Comparison of ENCODE assay signal across 19 cellular contexts in genomic region chr5:127799293-127799905, GRCh38.
"Had no signal": no experiment of that assay in that cellular context is flagged by ENCODE, and none has a peak within 500 bp of the region (broad histone marks: within the 10 kb centered on the region; RNA-seq: fewer than 3 reads in every experiment).

No MANE protein-coding gene starts in this region.

- H3K4me3 Mint-ChIP-seq: activated naive CD4-positive, alpha-beta T cell treated with anti-CD3 and anti-CD28 coated beads, Interleukin-2, amount 50 U/mL, for 24 hours; naive B cell had no signal

- ATAC-seq: activated CD4-positive, CD25-positive, alpha-beta regulatory T cell treated with anti-CD3 and anti-CD28 coated beads, Interleukin-2, amount 50 U/mL, for 24 hours; esophagus mucosa; lower lobe of right lung had no signal

- H3K9me3 ChIP-seq: adrenal gland, lower lobe of right lung, neutrophil, tibial nerve, vagina had no signal

- H3K27ac ChIP-seq: adrenal gland, cardiac muscle cell, lower lobe of right lung, neutrophil, skin epidermis, tibial nerve, vagina had no signal

- H3K36me3 Mint-ChIP-seq: activated naive CD4-positive, alpha-beta T cell treated with anti-CD3 and anti-CD28 coated beads, Interleukin-2, amount 50 U/mL, for 24 hours; naive B cell had no signal

- H3K27me3 ChIP-seq: adrenal gland, cardiac muscle cell, neutrophil, tibial nerve, vagina had no signal

- H3K27me3 Mint-ChIP-seq: activated naive CD4-positive, alpha-beta T cell treated with anti-CD3 and anti-CD28 coated beads, Interleukin-2, amount 50 U/mL, for 24 hours; naive B cell had no signal

- FAIRE-seq: colon, endometrium had no signal

- H3K4me3 ChIP-seq: adrenal gland, cardiac muscle cell, lower lobe of right lung, skin epidermis, tibial nerve, vagina had no signal

- H3K4me1 Mint-ChIP-seq: activated naive CD4-positive, alpha-beta T cell treated with anti-CD3 and anti-CD28 coated beads, Interleukin-2, amount 50 U/mL, for 24 hours; naive B cell had no signal

- H3K9me3 Mint-ChIP-seq: activated naive CD4-positive, alpha-beta T cell treated with anti-CD3 and anti-CD28 coated beads, Interleukin-2, amount 50 U/mL, for 24 hours; activated T-helper 2 cell treated with anti-CD3 and anti-CD28 coated beads, Interferon-gamma antibody, Interleukin-2, Interleukin-4, amounts not matched to agents 10 μg/mL and 5 μg/mL and 100 μg/mL, durations not matched to agents 14 hours and 24 hours and 36 hours had no signal

- H3K27ac Mint-ChIP-seq: activated naive CD4-positive, alpha-beta T cell treated with anti-CD3 and anti-CD28 coated beads, Interleukin-2, amount 50 U/mL, for 24 hours; activated T-helper 2 cell treated with anti-CD3 and anti-CD28 coated beads, Interferon-gamma antibody, Interleukin-2, Interleukin-4, amounts not matched to agents 10 μg/mL and 5 μg/mL and 100 μg/mL, durations not matched to agents 14 hours and 24 hours and 36 hours; naive B cell had no signal

- H3K4me1 ChIP-seq: adrenal gland had no signal

- DNase-seq: adrenal gland; lower lobe of right lung; midbrain; naive B cell; posterior cingulate gyrus; stimulated activated CD4-positive, alpha-beta T cell treated with anti-CD3 and anti-CD28 coated beads, Interleukin-4, amount 100 ng/mL, for 4 hours; stimulated activated CD8-positive, alpha-beta memory T cell treated with anti-CD3 and anti-CD28 coated beads, Interleukin-4, amount 100 ng/mL, for 48 hours; stimulated activated naive CD4-positive, alpha-beta T cell treated with Interleukin-2 at 50 U/mL for 16 hours had no signal

- H3K36me3 ChIP-seq: adrenal gland, cardiac muscle cell, lower lobe of right lung, neutrophil, tibial nerve, vagina had no signal
